In the genomic region with DNA sequence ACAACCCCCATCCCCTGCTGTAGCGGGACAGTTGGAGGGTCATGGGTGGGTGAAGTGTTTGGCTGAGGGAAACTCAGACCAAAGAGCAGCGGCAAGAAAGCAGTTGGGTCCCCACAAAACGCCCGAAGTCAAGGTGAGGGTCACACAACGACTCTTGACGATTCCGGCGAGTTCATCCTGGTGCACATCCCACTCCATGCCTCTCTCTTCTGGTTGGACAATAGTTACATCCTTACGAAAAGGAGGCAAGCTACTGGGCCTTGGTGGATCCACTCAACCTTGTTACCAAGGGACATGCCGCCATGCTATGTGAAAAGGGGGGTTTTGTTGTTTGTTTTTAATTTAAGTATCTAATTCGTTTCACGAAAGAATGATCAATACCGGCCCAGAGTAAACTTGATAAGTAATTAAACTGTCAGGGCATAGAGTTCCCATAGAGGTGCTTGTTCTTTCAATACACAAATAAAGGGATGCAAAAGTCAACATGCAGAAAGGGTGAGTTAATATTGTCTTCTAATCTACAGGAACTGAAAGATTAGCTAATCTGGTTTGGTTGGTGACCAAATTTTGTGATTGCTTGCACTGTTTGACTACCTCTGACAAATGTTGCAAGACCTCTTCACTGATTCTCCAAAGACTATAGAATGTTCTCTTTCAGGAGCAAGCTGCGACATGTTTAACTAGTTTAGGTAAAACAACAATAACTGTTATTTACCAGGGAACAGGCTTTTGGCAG, we compare ENCODE assay signal across 8 cellular contexts. TPM values are rescaled to one million over a fixed set of nuclear protein-coding genes. Genes with fewer than 3 reads are reported as not detected.
A peak's percentile ranks its signal among the peaks of the same experiment; 100 is the strongest.
DNase-seq lines count a peak whose midpoint lies in the region; ATAC-seq, FAIRE-seq and TF ChIP-seq lines count a peak whose summit lies in the region.

No MANE protein-coding gene starts in this region.

- no peaks in the 10 kb centered on the region for H3F3A ChIP-seq in OCI-LY1 (ENCODE audit: insufficient read depth, low read length)

- TF ChIP-seq CTCF in OCI-LY1 (IDR thresholded peaks at IDR 0.05; ENCODE audit: low read length) = no peak

- no peaks in the 10 kb centered on the region for H3K9me2 ChIP-seq in OCI-LY1 (ENCODE audit: low read depth, low read length)

- H3K27ac ChIP-seq in OCI-LY1 (ENCODE audit: low read depth, low read length, poor library complexity, severe bottlenecking) (peak overlapping the region; percentile 52), caudate nucleus (ENCODE audit: low read depth, low read length) (peak overlapping the region; percentile 82), subcutaneous abdominal adipose tissue (ENCODE audit: low read depth, low read length) (peak overlapping the region; percentile 83)

- H3K4me2 ChIP-seq in OCI-LY1 (ENCODE audit: low read length) = peak overlapping the region; percentile 76

- no peak overlapping the region; the same call in 1 of the 2 replicates for H2AFZ ChIP-seq in OCI-LY1 (ENCODE audit: low read length)

- peaks cover 30% of the 10 kb centered on the region for H3K36me3 ChIP-seq in OCI-LY1 (ENCODE audit: insufficient read depth, low read length)
- H3K36me3 ChIP-seq in subcutaneous abdominal adipose tissue (ENCODE audit: control insufficient read depth in 5 of 5, insufficient read depth in 5 of 5, low read length in 5 of 5) = peaks cover 0 to 6% (median 4%) of the 10 kb centered on the region in 5 donors

- no peaks in the 10 kb centered on the region for H4K20me1 ChIP-seq in OCI-LY1 (ENCODE audit: insufficient read depth, low read length)

- no peaks in the 10 kb centered on the region for H3K9me3 ChIP-seq in OCI-LY1 (ENCODE audit: low read length)
- H3K9me3 ChIP-seq in subcutaneous abdominal adipose tissue (ENCODE audit: control insufficient read depth in 5 of 5, low read length in 5 of 5) = no peaks in the 10 kb centered on the region

- no peak; the same call in 1 of the 2 replicates for TF ChIP-seq POLR2A in GM12891 (IDR thresholded peaks at IDR 0.05; ENCODE audit: low read depth, low read length)

- H3K4me3 ChIP-seq in OCI-LY1 (ENCODE audit: low read depth, low read length, poor library complexity, severe bottlenecking) (peak overlapping the region; percentile 95), subcutaneous abdominal adipose tissue (ENCODE audit: low read depth in 1 of 5, low read length in 5 of 5) (peak overlapping the region; percentile 83 to 98 (median 92))

- H3K4me1 ChIP-seq in OCI-LY1 (ENCODE audit: insufficient read depth, low read length, severe bottlenecking) (peaks cover 30% of the 10 kb centered on the region), subcutaneous abdominal adipose tissue (ENCODE audit: control insufficient read depth in 5 of 5, insufficient read depth in 5 of 5, low read length in 5 of 5) (peaks cover 0 to 34% (median 26%) of the 10 kb centered on the region in 5 donors)

- H3K79me2 ChIP-seq in OCI-LY1 (ENCODE audit: insufficient read depth, low read length) = peaks cover 31% of the 10 kb centered on the region

- DNase-seq in A172 (ENCODE audit: low spot score) = peak; percentile 22
- no peak for DNase-seq in GM12891 (ENCODE audit: insufficient read length, low spot score)
- peak in 4 of 61 donors; percentile 4 to 64 (median 38) for DNase-seq in caudate nucleus (lab: John Stamatoyannopoulos, UW)
- peak; percentile 73 for DNase-seq in left kidney (ENCODE audit: low read depth, low spot score)
- DNase-seq in mesenteric fat pad (ENCODE audit: low spot score) = no peak

- no peak for ATAC-seq in HG02973 (IDR thresholded peaks at IDR 0.05; ENCODE audit: unreplicated experiment)

- H3K9ac ChIP-seq in OCI-LY1 (ENCODE audit: low read length) (peak overlapping the region; percentile 96), subcutaneous abdominal adipose tissue (ENCODE audit: low read length in 5 of 5) (peak overlapping the region; percentile 72 to 98 (median 94))

- no peaks in the 10 kb centered on the region for H3K27me3 ChIP-seq in OCI-LY1 (ENCODE audit: insufficient read depth, low read length)
- no peaks in the 10 kb centered on the region for H3K27me3 ChIP-seq in subcutaneous abdominal adipose tissue (ENCODE audit: control insufficient read depth in 5 of 5, insufficient read depth in 4 of 5, low read length in 5 of 5)

- FAIRE-seq in GM12891 (lab: Jason Lieb, UNC) = no peak

TF ChIP-seq in GM12891, 5 proteins besides CTCF, POLR2A, EP300 and RAD21:
- TF ChIP-seq PAX5 (IDR thresholded peaks at IDR 0.05; ENCODE audit: insufficient read depth, low read length, severe bottlenecking) = no peak
- TF ChIP-seq SPI1 (IDR thresholded peaks at IDR 0.05; ENCODE audit: low read depth, low read length) = peak; percentile 63

RNA-seq across cellular contexts. Expression of gene SMIM15, which starts 0.7 kb away (rescaled TPM):
- 80.4 and 115 TPM in 2 replicates for total RNA-seq in A172 (2014; rRNA removed; shearing (Covaris generic))
- 40.3 TPM for polyA plus RNA-seq in GM12891 (2012; ENCODE audit: low read depth, missing spikeins)
- total RNA-seq in mesenteric fat pad = 41.1 TPM

Comparison
In these comparisons a context has a peak if more than half of its experiments do, and no peak if none do; other contexts are left out.
1. DNase-seq: peak in A172 (single experiment) and left kidney (single experiment); none in GM12891 (single experiment) and mesenteric fat pad (single experiment).
2. Peak in every context shown above with its lines, with median percentiles within 50 percentile points of each other: H3K27ac ChIP-seq.